8 cellular contexts compared by ENCODE assay signal in genomic region chr16:19066988-19067348, GRCh38. TPM values are rescaled to one million over a fixed set of nuclear protein-coding genes. Genes with fewer than 3 reads are reported as not detected.
A peak's percentile ranks its signal among the peaks of the same experiment; 100 is the strongest.
DNase-seq lines count a peak whose midpoint lies in the region; ATAC-seq, FAIRE-seq and TF ChIP-seq lines count a peak whose summit lies in the region.

No MANE protein-coding gene starts in this region.

- intact Hi-C loops in K562 (cut with micrococcal nuclease) (no loop called here), transverse colon (cut with DNase I; ENCODE audit: low total_unique reads) (no loop called here)

- TF ChIP-seq EP300 in K562 (IDR thresholded peaks at IDR 0.05; ENCODE audit: low read length) (no peak), transverse colon (IDR thresholded peaks at IDR 0.05; ENCODE audit: low read depth) (no peak)

- peak; percentile 57 for DNase-seq in activated effector memory CD4-positive, alpha-beta T cell treated with anti-CD3 and anti-CD28 coated beads, Interleukin-2, amount 50 U/mL, for 16 hours
- no peak for DNase-seq in activated effector memory CD4-positive, alpha-beta T cell treated with Interleukin-2 at 50 U/mL for 16 hours
- DNase-seq in K562 (ENCODE audit: extremely low read depth in 1 of 4, low spot score in 3 of 4) = no peak
- DNase-seq in mesenteric fat pad (ENCODE audit: low spot score) = peak; percentile 35
- DNase-seq in transverse colon = no peak

- H3K27ac ChIP-seq in K562 (ENCODE audit: extremely low read depth, low read depth, low read length) = peak overlapping the region; percentile 87
- H3K27ac ChIP-seq in transverse colon = peak overlapping the region; percentile 98 to 100 (median 100)

- peaks cover 6% of the 10 kb centered on the region; the same call in 1 of the 3 replicates for H3K79me2 ChIP-seq in K562 (ENCODE audit: control insufficient read depth, insufficient read depth, low read length)

- POLR2A ChIA-PET in K562 (lab: Yijun Ruan, JAX) = interaction anchor here (0.7 to 1.7 kb wide), 7 partner anchors 9 to 266 kb away, joined by 3 to 7 read pairs (median 3); partner anchors contain the start of gene ARL6IP1

- H3K27me3 ChIP-seq in K562 (ENCODE audit: control insufficient read depth in 2 of 2, insufficient read depth in 2 of 2, low read length in 2 of 2) (no peaks in the 10 kb centered on the region), transverse colon (no peaks in the 10 kb centered on the region)

- ATAC-seq in K562 (no peak), HG03025 (IDR thresholded peaks at IDR 0.05; ENCODE audit: low FRiP score, unreplicated experiment) (no peak), GM21390 (IDR thresholded peaks at IDR 0.05; ENCODE audit: unreplicated experiment) (no peak), HG03521 (IDR thresholded peaks at IDR 0.05; ENCODE audit: unreplicated experiment) (no peak)

- CTCF ChIA-PET in K562 (lab: Yijun Ruan, JAX; ENCODE audit: low intra/inter-chr PET ratio) = no interaction called here

- no peaks in the 10 kb centered on the region for H4K20me1 ChIP-seq in K562 (replicated peaks; ENCODE audit: control insufficient read depth, insufficient read depth, low read length)

- no peaks in the 10 kb centered on the region for H3K9me1 ChIP-seq in K562 (ENCODE audit: control insufficient read depth, insufficient read depth, low read length)

- peak overlapping the region in 1 of 2 experiments; percentile 84; a peak in 1 of 4 replicates for H3K9ac ChIP-seq in K562 (ENCODE audit: insufficient read depth in 1 of 2, low read depth in 2 of 2, low read length in 2 of 2)

- H2AFZ ChIP-seq in K562 (ENCODE audit: low read depth, low read length) = peak overlapping the region; percentile 97

- H3K9me3 ChIP-seq in K562 (replicated peaks; ENCODE audit: control insufficient read depth, insufficient read depth, low read depth, low read length) (peaks cover 3% of the 10 kb centered on the region; the same call in 1 of the 2 replicates), transverse colon (no peaks in the 10 kb centered on the region)

- peak overlapping the region; percentile 91 for H3K4me2 ChIP-seq in K562 (ENCODE audit: insufficient read depth, low read length)

- TF ChIP-seq POLR2A in K562 (conservative IDR thresholded peaks at IDR 0.05) (no peak), transverse colon (IDR thresholded peaks at IDR 0.05) (no peak)

- in situ Hi-C loops in K562 (cut with MboI) = no loop called here
- in situ Hi-C loops in transverse colon (cut with MboI; ENCODE audit: low pct_ligation_motif_present in 1 of 4, low pct_unique_long_range_greater_than_20kb in 1 of 4, low sequenced_read_pairs in 3 of 4) = no loop called here

- H3K4me3 ChIP-seq in K562 = peak overlapping the region; percentile 50; the same call in 1 of the 2 replicates
- H3K4me3 ChIP-seq in transverse colon = peak overlapping the region in 3 of 4 donors; percentile 75 to 98 (median 83)

- no peak for TF ChIP-seq RAD21 in K562 (CRISPR knock-in tag; conservative IDR thresholded peaks at IDR 0.05 in 1 of 2, IDR thresholded peaks at IDR 0.05 in 1 of 2)

- TSS peak; percentile 62 for BruUV-seq in K562 (replicated peaks; lab: Mats Ljungman, UMichigan)

- WGBS in K562 (ENCODE audit: insufficient coverage, low coverage, missing lambda C conversion rate) = 62% methylated on average over 9 of the region's 9 CpGs
- 52 to 54% methylated on average over 9 of the region's 9 CpGs for WGBS in transverse colon (ENCODE audit: low coverage in 1 of 2), 2 donors

- no peak for TF ChIP-seq CTCF in K562 (IDR thresholded peaks at IDR 0.05 in 2 of 3, conservative IDR thresholded peaks at IDR 0.05 in 1 of 3; ENCODE audit: insufficient read depth in 2 of 3, low read depth in 1 of 3, low read length in 3 of 3)
- TF ChIP-seq CTCF in transverse colon (IDR thresholded peaks at IDR 0.05) = no peak

- FAIRE-seq in K562 (lab: Jason Lieb, UNC) = no peak

- H3K4me1 ChIP-seq in K562 (replicated peaks in 1 of 2; ENCODE audit: control insufficient read depth in 2 of 2, insufficient read depth in 2 of 2, low read length in 2 of 2) (peaks cover 0 to 3% of the 10 kb centered on the region in 2 experiments; a peak in 1 of 5 replicates), transverse colon (peaks cover 4 to 17% (median 12%) of the 10 kb centered on the region in 4 donors)

- peaks cover 5% of the 10 kb centered on the region; the same call in 2 of the 3 replicates for H3K36me3 ChIP-seq in K562 (ENCODE audit: control insufficient read depth, insufficient read depth, low read length)
- H3K36me3 ChIP-seq in transverse colon = no peaks in the 10 kb centered on the region

TF ChIP-seq in K562, 482 proteins besides CTCF, POLR2A, EP300 and RAD21:
- TF ChIP-seq BCOR (IDR thresholded peaks at IDR 0.05) (peak; percentile 68; the same call in 1 of the 2 replicates), THRAP3 (IDR thresholded peaks at IDR 0.05; ENCODE audit: borderline replicate concordance) (peak; percentile 23; the same call in 1 of the 2 replicates), FOXJ3 (CRISPR knock-in tag; IDR thresholded peaks at IDR 0.05) (no peak), MLLT1 (IDR thresholded peaks at IDR 0.05) (peak in 1 of 2 experiments; percentile 82; a peak in 2 of 4 replicates), LCOR (CRISPR knock-in tag; IDR thresholded peaks at IDR 0.05) (no peak), ZNF121 (CRISPR knock-in tag; conservative IDR thresholded peaks at IDR 0.05) (peak; percentile 73), KDM1A (IDR thresholded peaks at IDR 0.05) (peak in 1 of 2 experiments; percentile 22; a peak in 1 of 4 replicates)

RNA-seq across cellular contexts. Expression of gene COQ7, which starts 0.4 kb away (rescaled TPM):
- total RNA-seq in K562 (2011; cell fraction: chromatin; rRNA removed; ENCODE audit: low replicate concordance) = 15.2 and 20.2 TPM in 2 replicates
- total RNA-seq in K562 (2011; cell fraction: nucleolus; rRNA removed) = 14.1 and 16.3 TPM in 2 replicates
- 16.9 and 18.6 TPM in 2 replicates for total RNA-seq in K562 (2011; cell fraction: nucleoplasm; rRNA removed)
- total RNA-seq in K562 (2014; rRNA removed) (22.1 and 23.3 TPM in 2 replicates), K562 (2014; rRNA removed; fragmentation: Illumina TruSeq; extraction: Trizol) (11.2 and 13.0 TPM in 2 replicates), K562 (2015; rRNA removed; fragmentation: Illumina TruSeq; extraction: Trizol) (12.2 and 13.0 TPM in 2 replicates), K562 (2021) (22.5 and 23.4 TPM in 2 replicates), mesenteric fat pad (11.3 TPM), transverse colon (10 to 100 TPM; 18.1 to 40.4 (median 27.1) TPM)
- polyA plus RNA-seq in K562 (2011; rRNA removed) (12.2 and 15.2 TPM in 2 replicates), K562 (2014; fragmentation: Illumina TruSeq; extraction: Trizol) (19.6 and 24.0 TPM in 2 replicates), K562 (2014; fragmentation: Nextera tagmentation; extraction: Ambion mirVana) (1 to 10 TPM; 2.3 to 3.5 TPM), K562 (2014; rRNA removed) (26.1 and 33.4 TPM in 2 replicates)
- 10.2 and 11.2 TPM in 2 replicates for polyA plus RNA-seq in K562 (2011; cell fraction: cytosol; rRNA removed)
- polyA plus RNA-seq in K562 (2011; cell fraction: nucleus; rRNA removed) = 5.8 and 6.8 TPM in 2 replicates
- 11.7 and 15.8 TPM in 2 replicates for polyA plus RNA-seq in K562 (2012)
- 18.8 and 21.9 TPM in 2 replicates for polyA minus RNA-seq in K562 (2011; rRNA and poly(A)+ RNA removed)
- 3.1 and 9.2 TPM in 2 replicates for polyA minus RNA-seq in K562 (2011; cell fraction: cytosol; rRNA and poly(A)+ RNA removed)
- polyA minus RNA-seq in K562 (2011; cell fraction: nucleus; rRNA and poly(A)+ RNA removed) = 7.8 and 10.3 TPM in 2 replicates

RNA-seq across cellular contexts. Expression of gene ITPRIPL2, which starts 46.8 kb away (rescaled TPM):
- total RNA-seq in K562 (2011; cell fraction: chromatin; rRNA removed; ENCODE audit: low replicate concordance) = 1.7 and 2.8 TPM in 2 replicates
- total RNA-seq in K562 (2011; cell fraction: nucleolus; rRNA removed) = 2.4 and 2.8 TPM in 2 replicates
- total RNA-seq in K562 (2011; cell fraction: nucleoplasm; rRNA removed) = 2.9 and 4.4 TPM in 2 replicates
- 0.64 and 1.4 TPM in 2 replicates for total RNA-seq in K562 (2014; rRNA removed)
- total RNA-seq in K562 (2014; rRNA removed; fragmentation: Illumina TruSeq; extraction: Trizol) = 0.76 and 0.80 TPM in 2 replicates
- 0.58 and 0.75 TPM in 2 replicates for total RNA-seq in K562 (2015; rRNA removed; fragmentation: Illumina TruSeq; extraction: Trizol)
- total RNA-seq in K562 (2021) = 2.1 and 2.2 TPM in 2 replicates
- polyA plus RNA-seq in K562 (2011; rRNA removed) = 0.65 and 0.77 TPM in 2 replicates
- polyA plus RNA-seq in K562 (2011; cell fraction: cytosol; rRNA removed) = 0.65 and 1.1 TPM in 2 replicates
- polyA plus RNA-seq in K562 (2011; cell fraction: nucleus; rRNA removed) = 0.66 and 1.5 TPM in 2 replicates
- 0.74 and 1.3 TPM in 2 replicates for polyA plus RNA-seq in K562 (2012)
- 0.48 and 0.54 TPM in 2 replicates for polyA plus RNA-seq in K562 (2014; fragmentation: Illumina TruSeq; extraction: Trizol)
- under 1 TPM; 0.04 to 0.11 TPM for polyA plus RNA-seq in K562 (2014; fragmentation: Nextera tagmentation; extraction: Ambion mirVana)
- 0.45 and 1.3 TPM in 2 replicates for polyA plus RNA-seq in K562 (2014; rRNA removed)
- 1.0 and 1.2 TPM in 2 replicates for polyA minus RNA-seq in K562 (2011; rRNA and poly(A)+ RNA removed)
- 1.2 and 1.8 TPM in 2 replicates for polyA minus RNA-seq in K562 (2011; cell fraction: cytosol; rRNA and poly(A)+ RNA removed)
- polyA minus RNA-seq in K562 (2011; cell fraction: nucleus; rRNA and poly(A)+ RNA removed) = 1.2 and 1.8 TPM in 2 replicates
- 89.8 TPM for total RNA-seq in mesenteric fat pad
- 10 to 100 TPM; 22.9 to 79.3 (median 48.0) TPM for total RNA-seq in transverse colon

Comparison
In these comparisons a context has a peak if more than half of its experiments do, and no peak if none do; other contexts are left out.
1. DNase-seq: peak in activated effector memory CD4-positive, alpha-beta T cell treated with anti-CD3 and anti-CD28 coated beads, Interleukin-2, amount 50 U/mL, for 16 hours (single experiment) and mesenteric fat pad (single experiment); none in activated effector memory CD4-positive, alpha-beta T cell treated with Interleukin-2 at 50 U/mL for 16 hours (single experiment), K562 (0 of 4) and transverse colon (single experiment).
2. RNA of gene ITPRIPL2, which starts 46.8 kb away (total RNA-seq): 89.8 TPM in mesenteric fat pad (single experiment) and 22.9 to 79.3 TPM in transverse colon; 0.58 to 4.4 TPM in K562; every median in the first group is over 4 times any median in the second.